Comparison of ENCODE assay signal across 21 cellular contexts in genomic region chr16:14523632-14524031, GRCh38.
DNase-seq lines count a peak whose midpoint lies in the region; ATAC-seq, FAIRE-seq and TF ChIP-seq lines count a peak whose summit lies in the region.
"Had no signal": no experiment of that assay in that cellular context is flagged by ENCODE, and none has a peak within 500 bp of the region (broad histone marks: within the 10 kb centered on the region; RNA-seq: fewer than 3 reads in every experiment).

No MANE protein-coding gene starts in this region.

- H3K9me3 Mint-ChIP-seq in nephron progenitor cell = no peaks in the 10 kb centered on the region
- H3K9me3 Mint-ChIP-seq: CD8-positive, alpha-beta memory T cell had no signal

- POLR2A ChIA-PET in A549 (lab: Yijun Ruan, JAX) = no interaction called here

- no peak for FAIRE-seq in A549 (lab: Jason Lieb, UNC)
- FAIRE-seq: RCC 7860 had no signal

- no peak overlapping the region for H3K4me3 Mint-ChIP-seq in nephron progenitor cell
- H3K4me3 Mint-ChIP-seq: CD8-positive, alpha-beta memory T cell had no signal

- ATAC-seq in A549 (peak; percentile 15 to 24; a peak in 4 of 6 replicates), HG03521 (IDR thresholded peaks at IDR 0.05; ENCODE audit: unreplicated experiment) (no peak)
- ATAC-seq: Right ventricle myocardium inferior had no signal

- intact Hi-C loops in adrenal gland (cut with DNase I) = loop anchor here in 1 of 2 donors (10.0 kb wide), 1 partner anchor 219 kb away; no protein-coding TSS in a partner anchor

- peaks cover 8% of the 10 kb centered on the region for H3K36me3 Mint-ChIP-seq in nephron progenitor cell (ENCODE audit: low read depth)

- H3K4me1 Mint-ChIP-seq in nephron progenitor cell = peaks cover 21% of the 10 kb centered on the region

- H3K4me1 ChIP-seq in A549 = peaks cover 82% of the 10 kb centered on the region
- H3K4me1 ChIP-seq in HUES48 (ENCODE audit: control insufficient read depth, insufficient read depth, low read length) = peaks cover 61% of the 10 kb centered on the region
- H3K4me1 ChIP-seq in adrenal gland (replicated peaks in 1 of 2) = peaks cover 21% of the 10 kb centered on the region in 2 donors

- H3K27ac Mint-ChIP-seq in nephron progenitor cell = peak overlapping the region; percentile 8

- H3K9ac ChIP-seq in HUES48 (ENCODE audit: low read depth, low read length) = no peak overlapping the region

- no peaks in the 10 kb centered on the region for H3K27me3 ChIP-seq in HUES48 (ENCODE audit: control insufficient read depth, insufficient read depth, low read length)
- H3K27me3 ChIP-seq in adrenal gland = no peaks in the 10 kb centered on the region

- 85% methylated on average over 2 of the region's 2 CpGs for WGBS in A549 (ENCODE audit: missing lambda C conversion rate)
- WGBS in adrenal gland, 4 donors = 97 to 100% (median 99%) methylated on average over 2 of the region's 2 CpGs

- H3K27me3 Mint-ChIP-seq in nephron progenitor cell (ENCODE audit: low read depth, poor library complexity) = no peaks in the 10 kb centered on the region
- H3K27me3 Mint-ChIP-seq: CD8-positive, alpha-beta memory T cell had no signal

- TF ChIP-seq CTCF in A549 (IDR thresholded peaks at IDR 0.05) (no peak), nephron progenitor cell (IDR thresholded peaks at IDR 0.05) (no peak), GM10266 (IDR thresholded peaks at IDR 0.05; ENCODE audit: control insufficient read depth, insufficient read depth, low read depth, missing control alignments) (no peak), adrenal gland (IDR thresholded peaks at IDR 0.05) (no peak)

- no peak for TF ChIP-seq RAD21 in A549 (conservative IDR thresholded peaks at IDR 0.05 in 1 of 2, IDR thresholded peaks at IDR 0.05 in 1 of 2)

- in situ Hi-C loops in ACHN (cut with HindIII; ENCODE audit: low pct_ligation_motif_present, low pct_unique_long_range_greater_than_20kb, low sequenced_read_pairs) = no loop called here

- H3K4me2 ChIP-seq in A549 = no peak overlapping the region

- no peak for TF ChIP-seq EP300 in A549 (IDR thresholded peaks at IDR 0.05)

- no peak for DNase-seq in A549 (ENCODE audit: low read depth in 1 of 2, low spot score in 1 of 2)
- peak; percentile 33 for DNase-seq in NCI-H2227 treated with DMSO at 0.1 percent for 48 hours (lab: John Stamatoyannopoulos, UW)
- no peak for DNase-seq in nephron progenitor cell
- no peak for DNase-seq in GM10266 (ENCODE audit: extremely low spot score)
- no peak for DNase-seq in ACHN
- DNase-seq in adrenal gland = no peak
- DNase-seq: C1 segment of cervical spinal cord; CD8-positive, alpha-beta memory T cell; DMS53; MM.1S; NCI-H1092; NCI-H187 treated with DMSO at 0.1 percent for 48 hours; NCI-H446 treated with DMSO at 0.1 percent for 48 hours; NCI-H69; NK-92 treated with Interleukin-12 subunit alpha and Interleukin-12 subunit beta, amount 100 ng/mL, for 24 hours; SW 1271 had no signal

- CTCF ChIA-PET in A549 (lab: Yijun Ruan, JAX) = interaction anchor here (1.5 to 1.6 kb wide), 2 partner anchors 19 to 218 kb away, joined by 3 to 4 read pairs; no protein-coding TSS in a partner anchor

- H3K9me3 ChIP-seq in A549 = no peaks in the 10 kb centered on the region
- no peaks in the 10 kb centered on the region for H3K9me3 ChIP-seq in HUES48 (ENCODE audit: control insufficient read depth, insufficient read depth, low read length)
- no peaks in the 10 kb centered on the region for H3K9me3 ChIP-seq in adrenal gland (replicated peaks in 1 of 3)

- TF ChIP-seq POLR2A in A549 (IDR thresholded peaks at IDR 0.05; ENCODE audit: low read length) (no peak), adrenal gland (IDR thresholded peaks at IDR 0.05) (no peak)

- H3K4me3 ChIP-seq in A549 = no peak overlapping the region
- H3K4me3 ChIP-seq in HUES48 (ENCODE audit: low read depth, low read length) = no peak overlapping the region
- H3K4me3 ChIP-seq in adrenal gland = no peak overlapping the region

- H3K36me3 ChIP-seq in HUES48 (ENCODE audit: control insufficient read depth, insufficient read depth, low read length) (no peaks in the 10 kb centered on the region), adrenal gland (replicated peaks in 1 of 2) (no peaks in the 10 kb centered on the region)

- H3K27ac ChIP-seq in A549 = peak overlapping the region; percentile 72 to 91; a peak in 5 of 6 replicates
- H3K27ac ChIP-seq in HUES48 (ENCODE audit: low read depth, low read length) = peak overlapping the region; percentile 33
- peak overlapping the region in 1 of 5 donors; percentile 3 for H3K27ac ChIP-seq in adrenal gland
- H3K27ac ChIP-seq: HL-60 had no signal

TF ChIP-seq in A549, 52 proteins besides CTCF, POLR2A, EP300 and RAD21:
- TF ChIP-seq ZSCAN20 (CRISPR knock-in tag; IDR thresholded peaks at IDR 0.05) (no peak), JUN (IDR thresholded peaks at IDR 0.05) (no peak), PBX3 (IDR thresholded peaks at IDR 0.05) (no peak), CHD4 (IDR thresholded peaks at IDR 0.05; ENCODE audit: borderline replicate concordance) (no peak), CBX8 (IDR thresholded peaks at IDR 0.05) (no peak), MYC (IDR thresholded peaks at IDR 0.05; ENCODE audit: borderline replicate concordance, low read length) (no peak), ESRRA (IDR thresholded peaks at IDR 0.05; ENCODE audit: borderline replicate concordance, low read length) (no peak), HOXA7 (CRISPR knock-in tag; IDR thresholded peaks at IDR 0.05) (no peak), ZFP36 (IDR thresholded peaks at IDR 0.05; ENCODE audit: borderline replicate concordance, partially characterized antibody) (no peak), GATA3 (IDR thresholded peaks at IDR 0.05; ENCODE audit: borderline replicate concordance) (no peak), RCOR1 (IDR thresholded peaks at IDR 0.05; ENCODE audit: low read depth, low read length) (no peak)
- TF ChIP-seq, protein P1, sequence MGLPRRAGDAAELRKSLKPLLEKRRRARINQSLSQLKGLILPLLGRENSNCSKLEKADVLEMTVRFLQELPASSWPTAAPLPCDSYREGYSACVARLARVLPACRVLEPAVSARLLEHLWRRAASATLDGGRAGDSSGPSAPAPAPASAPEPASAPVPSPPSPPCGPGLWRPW (IDR thresholded peaks at IDR 0.05) = no peak
